Comparison of ENCODE assay signal across 26 cellular contexts in the genomic region with DNA sequence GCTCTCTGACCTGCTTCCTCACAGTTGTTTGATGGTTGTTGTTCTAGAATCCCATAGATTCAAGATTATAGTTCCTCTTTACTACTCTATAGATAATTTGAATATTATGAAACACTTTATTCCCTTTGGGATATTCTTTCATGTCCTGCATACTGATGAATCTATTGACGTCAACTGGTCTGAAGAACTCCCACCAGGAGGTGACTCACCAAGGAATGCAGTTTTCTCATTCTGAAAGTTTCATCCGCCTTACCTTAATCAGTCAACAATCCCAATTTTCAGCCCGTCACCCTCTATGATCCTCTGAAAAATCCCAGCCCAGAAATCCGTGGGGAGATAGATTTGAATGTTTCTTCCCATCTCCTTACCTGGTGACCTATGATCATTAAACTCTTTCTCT.
DNase-seq lines count a peak whose midpoint lies in the region; ATAC-seq, FAIRE-seq and TF ChIP-seq lines count a peak whose summit lies in the region.
"Had no signal": no experiment of that assay in that cellular context is flagged by ENCODE, and none has a peak within 500 bp of the region (broad histone marks: within the 10 kb centered on the region; RNA-seq: fewer than 3 reads in every experiment).

No MANE protein-coding gene starts in this region.

- FAIRE-seq in bronchial epithelial cell (lab: Jason Lieb, UNC), result no peak
- FAIRE-seq: islet of Langerhans had no signal

- no peak overlapping the region for H3K4me3 ChIP-seq in bronchial epithelial cell (ENCODE audit: low read depth, low read length)
- H3K4me3 ChIP-seq: cardiac muscle cell, esophagus squamous epithelium, smooth muscle cell had no signal

- no peak for TF ChIP-seq CTCF in bronchial epithelial cell (IDR thresholded peaks at IDR 0.05; ENCODE audit: insufficient read depth, low read length, severe bottlenecking)

- H3K27me3 ChIP-seq in bronchial epithelial cell (ENCODE audit: control insufficient read depth, insufficient read depth, low read length), result no peaks in the 10 kb centered on the region
- H3K27me3 ChIP-seq: cardiac muscle cell, esophagus squamous epithelium had no signal

- DNase-seq in Daoy (ENCODE audit: low read depth) (peak; percentile 23), RKO (ENCODE audit: low spot score) (peak; percentile 6), bronchial epithelial cell (ENCODE audit: low read depth) (peak; percentile 47), iris pigment epithelial cell (ENCODE audit: low read depth) (peak; percentile 45), amniotic stem cell (lab: John Stamatoyannopoulos, UW) (no peak)
- no peak for DNase-seq in stimulated activated naive CD4-positive, alpha-beta T cell (lab: John Stamatoyannopoulos, UW)
- DNase-seq: activated CD4-positive, CD25-positive, alpha-beta regulatory T cell; activated CD8-positive, alpha-beta memory T cell treated with anti-CD3 and anti-CD28 coated beads, Interleukin-2, amount 10 ng/mL, durations not matched to agents 7 days and 5 days; activated naive CD4-positive, alpha-beta T cell; activated T-cell treated with anti-CD3 and anti-CD28 coated beads, Interleukin-2, amount 50 U/mL, for 48 hours; CD8-positive, alpha-beta memory T cell; endodermal cell; esophagus squamous epithelium; GF-D8; hypothalamus; Kasumi-1; left ventricle myocardium superior; NCI-H1694 treated with DMSO at 0.1 percent for 48 hours; NCI-H524 treated with DMSO at 0.1 percent for 48 hours; SHP77 treated with DMSO at 0.1 percent for 48 hours had no signal

- no peaks in the 10 kb centered on the region for H3K36me3 ChIP-seq in bronchial epithelial cell (ENCODE audit: control insufficient read depth, insufficient read depth, low read length)
- H3K36me3 ChIP-seq: cardiac muscle cell, esophagus squamous epithelium had no signal

- ATAC-seq in GM21367 (IDR thresholded peaks at IDR 0.05; ENCODE audit: unreplicated experiment) (no peak), HG03097 (IDR thresholded peaks at IDR 0.05; ENCODE audit: low FRiP score, unreplicated experiment) (no peak)
- ATAC-seq: activated CD8-positive, alpha-beta memory T cell treated with anti-CD3 and anti-CD28 coated beads, Interleukin-2, amount 10 ng/mL, durations not matched to agents 7 days and 5 days; left ventricle myocardium superior; Panc1 had no signal

Comparison
In these comparisons a context has a peak if more than half of its experiments do, and no peak if none do; other contexts are left out.
1. DNase-seq: peak in Daoy (single experiment), RKO (single experiment), bronchial epithelial cell (single experiment) and iris pigment epithelial cell (single experiment); none in stimulated activated naive CD4-positive, alpha-beta T cell (0 of 6) and amniotic stem cell (single experiment).